In the genomic region with DNA sequence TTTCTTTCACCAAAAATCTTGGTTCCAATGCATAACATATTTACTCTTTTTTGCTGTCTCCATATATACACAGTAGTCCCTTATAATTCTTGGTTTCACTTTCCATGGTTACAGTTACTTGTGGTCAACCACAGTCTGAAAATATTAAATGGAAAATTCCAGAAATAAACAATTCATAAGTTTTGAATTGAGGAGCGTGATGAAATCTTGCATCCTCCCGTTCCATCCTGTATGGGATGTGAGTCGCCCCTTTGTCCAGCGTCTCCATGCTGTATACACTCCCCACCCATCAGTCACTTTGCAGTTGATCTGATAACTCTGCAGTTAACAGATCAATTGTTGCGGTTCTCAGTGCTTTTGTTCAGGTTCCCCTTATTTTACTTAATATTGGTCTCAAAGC, we compare ENCODE assay signal across 10 cellular contexts. TPM values are rescaled to one million over a fixed set of nuclear protein-coding genes. Genes with fewer than 3 reads are reported as not detected.
DNase-seq lines count a peak whose midpoint lies in the region; ATAC-seq, FAIRE-seq and TF ChIP-seq lines count a peak whose summit lies in the region.
"Had no signal": no experiment of that assay in that cellular context is flagged by ENCODE, and none has a peak within 500 bp of the region (broad histone marks: within the 10 kb centered on the region; RNA-seq: fewer than 3 reads in every experiment).

No MANE protein-coding gene starts in this region.

- peaks cover 8 to 11% (median 10%) of the 10 kb centered on the region in 3 donors for H3K4me1 Mint-ChIP-seq in T-cell

- no peaks in the 10 kb centered on the region for H3K36me3 Mint-ChIP-seq in T-cell

- CTCF ChIA-PET in T-cell (lab: Charles Lee), result interaction anchor here in 1 of 2 donors (0.9 kb wide), 1 partner anchor 18 kb away, joined by 3 read pairs; no protein-coding TSS in a partner anchor

- H3K4me3 Mint-ChIP-seq in T-cell, result peak overlapping the region; percentile 60 to 65 (median 63)
- H3K4me3 Mint-ChIP-seq: H9 had no signal

- no peak for TF ChIP-seq CTCF in AG09319 (IDR thresholded peaks at IDR 0.05; ENCODE audit: low read depth, low read length)

- FAIRE-seq in urothelium cell line (lab: Jason Lieb, UNC), result no peak

- H3K27ac Mint-ChIP-seq in T-cell, result peak overlapping the region; percentile 11 to 67
- H3K27ac Mint-ChIP-seq: H9 had no signal

- H3K27me3 Mint-ChIP-seq in T-cell, result peaks cover 5 to 9% of the 10 kb centered on the region in 2 donors

- no peaks in the 10 kb centered on the region for H3K9me3 Mint-ChIP-seq in T-cell

- ATAC-seq in T-cell (replicated peaks in 1 of 4), result peak in 3 of 4 experiments; percentile 46 to 54 (median 53)

- POLR2A ChIA-PET in T-cell (lab: Charles Lee), result interaction anchor here in 1 of 2 donors (0.6 kb wide), 1 partner anchor 23 kb away, joined by 4 read pairs; no protein-coding TSS in a partner anchor

- DNase-seq in AG09319 (ENCODE audit: extremely low read depth, low read depth) (peak; percentile 24), HS-5 (ENCODE audit: low read depth) (peak; percentile 81), T-cell (no peak), fibroblast of peridontal ligament (ENCODE audit: extremely low read depth) (peak; percentile 83), NCI-H1105 (lab: John Stamatoyannopoulos, UW) (no peak), GM19238 (ENCODE audit: insufficient read length, low spot score) (no peak), urothelium cell line (ENCODE audit: low spot score) (no peak)
- no peak for DNase-seq in NK-92 treated with Interleukin-12 subunit alpha and Interleukin-12 subunit beta, amount 100 ng/mL, for 24 hours (lab: John Stamatoyannopoulos, UW)
- DNase-seq: H9, NCI-H1436 had no signal

RNA-seq across cellular contexts. Expression of a gene that starts 11.5 kb away (rescaled TPM):
- total RNA-seq in T-cell, result 10 to 100 TPM; 24.1 to 27.7 (median 26.2) TPM

RNA-seq across cellular contexts. Expression of a gene that starts 20.3 kb away (rescaled TPM):
- 10 to 100 TPM; 43.9 to 73.5 (median 45.6) TPM for total RNA-seq in T-cell

RNA-seq across cellular contexts. Expression of a gene that starts 48.1 kb away (rescaled TPM):
- total RNA-seq in T-cell, result 100 to 1,000 TPM in 2 of 5 donors, 10 to 100 TPM in 3; 88.5 to 117 (median 95.4) TPM

RNA-seq across cellular contexts. Expression of a gene that starts 48.2 kb away (rescaled TPM):
- 10 to 100 TPM; 10.4 to 29.3 (median 28.3) TPM for total RNA-seq in T-cell

Comparison
In these comparisons a context has a peak if more than half of its experiments do, and no peak if none do; other contexts are left out.
1. DNase-seq: peak in AG09319 (single experiment), HS-5 (single experiment) and fibroblast of peridontal ligament (single experiment); none in T-cell (0 of 34), NCI-H1105 (single experiment), NK-92 treated with Interleukin-12 subunit alpha and Interleukin-12 subunit beta, amount 100 ng/mL, for 24 hours (single experiment), GM19238 (single experiment) and urothelium cell line (single experiment).